Comparison of ENCODE assay signal across 1 cellular context in genomic region chr15:23035964-23036566, GRCh38.
A peak's percentile ranks its signal among the peaks of the same experiment; 100 is the strongest.
TF ChIP-seq lines count a peak whose summit lies in the region.

No MANE protein-coding gene starts in this region.

TF ChIP-seq in HepG2, 621 proteins besides CTCF, POLR2A, EP300 and RAD21 (continues in another document):
- TF ChIP-seq SP1 (IDR thresholded peaks at IDR 0.05) (no peak), SP1 (CRISPR knock-in tag; IDR thresholded peaks at IDR 0.05) (no peak), HIC2 (CRISPR knock-in tag; IDR thresholded peaks at IDR 0.05; ENCODE audit: low read depth) (no peak), ZFY (CRISPR knock-in tag; IDR thresholded peaks at IDR 0.05) (no peak), ZNF20 (CRISPR knock-in tag; IDR thresholded peaks at IDR 0.05) (no peak), MAF1 (CRISPR knock-in tag; IDR thresholded peaks at IDR 0.05; ENCODE audit: borderline replicate concordance) (no peak), TAF15 (IDR thresholded peaks at IDR 0.05; ENCODE audit: low read depth, low read length, poor library complexity, severe bottlenecking) (no peak), LRRFIP1 (CRISPR knock-in tag; conservative IDR thresholded peaks at IDR 0.05) (no peak), ZNF496 (CRISPR knock-in tag; IDR thresholded peaks at IDR 0.05; ENCODE audit: insufficient replicate concordance) (no peak), PRDM15 (CRISPR knock-in tag; IDR thresholded peaks at IDR 0.05) (no peak), XRCC5 (optimal IDR thresholded peaks at IDR 0.05; ENCODE audit: low read length) (peak; percentile 82), ZNF687 (CRISPR knock-in tag; IDR thresholded peaks at IDR 0.05) (no peak), ZNF44 (CRISPR knock-in tag; IDR thresholded peaks at IDR 0.05) (no peak), CREM (IDR thresholded peaks at IDR 0.05) (no peak), CREM (CRISPR knock-in tag; IDR thresholded peaks at IDR 0.05) (no peak), ZNF253 (CRISPR knock-in tag; IDR thresholded peaks at IDR 0.05; ENCODE audit: borderline replicate concordance) (no peak), ARID4A (CRISPR knock-in tag; IDR thresholded peaks at IDR 0.05; ENCODE audit: borderline replicate concordance) (0 out of 2 replicates have a peak, but pooled peaks have one; percentile 13), PATZ1 (CRISPR knock-in tag; IDR thresholded peaks at IDR 0.05) (peak; percentile 59), POGK (CRISPR knock-in tag; conservative IDR thresholded peaks at IDR 0.05) (no peak), CEBPG (CRISPR knock-in tag; IDR thresholded peaks at IDR 0.05) (no peak), TAF1 (CRISPR knock-in tag; IDR thresholded peaks at IDR 0.05) (no peak), LCORL (IDR thresholded peaks at IDR 0.05) (no peak), LCORL (CRISPR knock-in tag; IDR thresholded peaks at IDR 0.05) (no peak), STAG1 (CRISPR knock-in tag; IDR thresholded peaks at IDR 0.05) (peak; percentile 57), TFAP4 (IDR thresholded peaks at IDR 0.05; ENCODE audit: borderline replicate concordance, low read depth) (peak; percentile 53; the same call in 1 of the 2 replicates), KDM2A (CRISPR knock-in tag; IDR thresholded peaks at IDR 0.05; ENCODE audit: borderline replicate concordance, low read depth) (0 out of 2 replicates have a peak, but pooled peaks have one; percentile 20), ZNF747 (CRISPR knock-in tag; IDR thresholded peaks at IDR 0.05; ENCODE audit: borderline replicate concordance) (no peak), SP2 (CRISPR knock-in tag; IDR thresholded peaks at IDR 0.05) (no peak), ZNF335 (CRISPR knock-in tag; IDR thresholded peaks at IDR 0.05) (no peak), POGZ (CRISPR knock-in tag; IDR thresholded peaks at IDR 0.05) (no peak), BCLAF1 (IDR thresholded peaks at IDR 0.05) (no peak), ZFP36 (IDR thresholded peaks at IDR 0.05; ENCODE audit: borderline replicate concordance, low read depth, low read length, partially characterized antibody) (no peak)
